8 cellular contexts compared by ENCODE assay signal in the genomic region with DNA sequence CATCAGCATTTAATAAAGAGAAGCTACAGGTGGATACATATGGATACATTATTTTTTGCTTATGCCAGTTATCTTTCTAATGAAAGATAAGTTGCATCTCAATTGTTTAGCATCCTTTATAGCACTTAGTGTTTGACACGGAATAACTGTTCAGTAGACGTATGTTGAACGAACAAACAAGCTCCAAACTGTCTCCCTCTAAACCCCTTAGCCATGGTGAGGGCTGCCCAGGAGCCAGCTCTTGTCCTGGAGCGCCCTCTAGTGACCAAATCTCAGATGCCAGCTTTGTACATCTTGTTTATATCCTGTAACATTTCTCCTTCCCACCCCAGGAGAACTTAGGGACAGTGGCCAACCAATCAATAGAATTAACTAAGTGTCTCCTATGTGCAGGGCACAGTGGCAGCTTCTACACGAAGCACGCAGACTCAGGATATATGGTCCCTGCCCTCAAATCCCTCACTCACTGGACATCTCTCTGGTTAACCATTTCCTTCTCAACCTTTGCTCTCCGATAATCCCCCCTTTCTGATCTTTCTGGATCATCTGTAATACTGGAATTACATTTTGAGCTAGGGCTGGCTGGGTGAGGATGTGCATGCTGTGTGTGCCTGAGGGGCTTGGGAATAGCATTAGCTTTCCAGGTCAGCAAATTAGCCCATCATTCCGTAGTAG. TPM values are rescaled to one million over a fixed set of nuclear protein-coding genes. Genes with fewer than 3 reads are reported as not detected.
DNase-seq lines count a peak whose midpoint lies in the region; ATAC-seq, FAIRE-seq and TF ChIP-seq lines count a peak whose summit lies in the region.

No MANE protein-coding gene starts in this region.

- peak; percentile 28 for DNase-seq in AG04449 (ENCODE audit: low read depth, low spot score)
- peak; percentile 80 for DNase-seq in GM19239 (ENCODE audit: insufficient read length, low spot score)
- peak; percentile 27 for DNase-seq in NCI-H187 treated with DMSO at 0.1 percent for 48 hours (lab: John Stamatoyannopoulos, UW)
- peak; percentile 34 to 79 (median 66) for DNase-seq in T-helper 1 cell
- DNase-seq in adrenal gland: peak; percentile 77 to 95 (median 88)
- peak; percentile 72 to 89 (median 79) for DNase-seq in right cardiac atrium
- peak; percentile 53 to 58 for DNase-seq in gastrocnemius medialis

- H3K27me3 ChIP-seq in adrenal gland (no peaks in the 10 kb centered on the region), right cardiac atrium (ENCODE audit: control insufficient read depth, insufficient read depth) (no peaks in the 10 kb centered on the region), gastrocnemius medialis (no peaks in the 10 kb centered on the region)

- H3K4me1 ChIP-seq in adrenal gland (replicated peaks in 1 of 2) (peaks cover 12 to 13% of the 10 kb centered on the region in 2 donors), right cardiac atrium (ENCODE audit: control insufficient read depth, insufficient read depth, low read length) (no peaks in the 10 kb centered on the region), gastrocnemius medialis (no peaks in the 10 kb centered on the region)

- intact Hi-C loops in adrenal gland (cut with DNase I): loop anchor here (10.0 kb wide), 2 partner anchors 81 to 291 kb away; no protein-coding TSS in a partner anchor
- intact Hi-C loops in right cardiac atrium (cut with DNase I): loop anchor here in 2 of 4 donors (10.0 kb wide), 2 partner anchors 291 to 301 kb away; no protein-coding TSS in a partner anchor
- intact Hi-C loops in gastrocnemius medialis (cut with DNase I; ENCODE audit: low total_unique reads): loop anchor here (2.0 kb wide), 1 partner anchor 293 kb away; no protein-coding TSS in a partner anchor

- H3K9me3 ChIP-seq in adrenal gland (replicated peaks in 1 of 3): no peaks in the 10 kb centered on the region
- no peaks in the 10 kb centered on the region for H3K9me3 ChIP-seq in right cardiac atrium (ENCODE audit: control insufficient read depth, low read length)
- no peaks in the 10 kb centered on the region for H3K9me3 ChIP-seq in gastrocnemius medialis

- POLR2A ChIA-PET in AG04449 (lab: Yijun Ruan, JAX): no interaction called here

- 23 to 26% (median 24%) methylated on average over 8 of the region's 8 CpGs for WGBS in adrenal gland, 4 donors
- 21% methylated on average over 8 of the region's 8 CpGs for WGBS in right cardiac atrium

- FAIRE-seq in GM19239 (lab: Jason Lieb, UNC): peak; percentile 89

- H3K4me3 ChIP-seq in AG04449 (ENCODE audit: low read depth, low read length) (no peak overlapping the region), adrenal gland (no peak overlapping the region), right cardiac atrium (ENCODE audit: low read length) (no peak overlapping the region), gastrocnemius medialis (no peak overlapping the region)

- TF ChIP-seq CTCF in AG04449 (IDR thresholded peaks at IDR 0.05; ENCODE audit: insufficient read depth, low read length, missing control alignments): peak; percentile 78
- peak; percentile 88 to 98 (median 93) for TF ChIP-seq CTCF in adrenal gland (IDR thresholded peaks at IDR 0.05)
- peak; percentile 70 to 93 (median 81) for TF ChIP-seq CTCF in gastrocnemius medialis (IDR thresholded peaks at IDR 0.05 in 4 of 5, conservative IDR thresholded peaks at IDR 0.05 in 1 of 5)

- TF ChIP-seq POLR2A in adrenal gland (IDR thresholded peaks at IDR 0.05): no peak
- TF ChIP-seq POLR2A in gastrocnemius medialis (IDR thresholded peaks at IDR 0.05): no peak

- H3K36me3 ChIP-seq in adrenal gland (replicated peaks in 1 of 2) (no peaks in the 10 kb centered on the region), gastrocnemius medialis (no peaks in the 10 kb centered on the region)

- in situ Hi-C loops in gastrocnemius medialis (cut with MboI; ENCODE audit: low sequenced_read_pairs in 4 of 4): loop anchor here in 1 of 4 donors (10.0 kb wide), 1 partner anchor 291 kb away; no protein-coding TSS in a partner anchor

- ATAC-seq in right cardiac atrium (peak; percentile 76 to 82), gastrocnemius medialis (peak; percentile 80 to 92), HG02623 (IDR thresholded peaks at IDR 0.05; ENCODE audit: unreplicated experiment) (no peak)

- H3K27ac ChIP-seq in adrenal gland: no peak overlapping the region
- H3K27ac ChIP-seq in right cardiac atrium (ENCODE audit: low read length): no peak overlapping the region
- H3K27ac ChIP-seq in gastrocnemius medialis: no peak overlapping the region

- CTCF ChIA-PET in AG04449 (lab: Yijun Ruan, JAX): interaction anchor here (0.5 to 11.7 kb wide), 67 partner anchors 8 to 471 kb away, joined by 3 to 281 read pairs (median 5); partner anchors contain the start of genes KCNC4, RBM15 and UBL4B

RNA-seq across cellular contexts. Expression of gene KCNA10, which starts 22.9 kb away (rescaled TPM):
- total RNA-seq in adrenal gland (not detected), right cardiac atrium (not detected), gastrocnemius medialis (not detected)
- polyA plus RNA-seq in adrenal gland (not detected), right cardiac atrium (not detected)

RNA-seq across cellular contexts. Expression of gene PROK1, which starts 45.1 kb away (rescaled TPM):
- total RNA-seq in adrenal gland (10 to 100 TPM in 1 of 8 donors, 1 to 10 TPM in 6, under 1 TPM in 1; 0.76 to 12.9 (median 6.4) TPM), right cardiac atrium (1 to 10 TPM in 1 of 4 donors, under 1 TPM in 1, not detected in 2; 0.93 to 1.3 TPM), gastrocnemius medialis (1 to 10 TPM in 3 of 4 donors, under 1 TPM in 1; 0.38 to 2.8 (median 1.6) TPM)
- polyA plus RNA-seq in adrenal gland (1 to 10 TPM; 4.0 to 6.2 (median 4.8) TPM), right cardiac atrium (2.6 TPM)

Comparison
In these comparisons a context has a peak if more than half of its experiments do, and no peak if none do; other contexts are left out.
1. DNase-seq: peak in every context shown above with its lines; median percentile 88 in adrenal gland; 80 in GM19239; 79 in right cardiac atrium; 66 in T-helper 1 cell; 56 in gastrocnemius medialis; 28 in AG04449; 27 in NCI-H187 treated with DMSO at 0.1 percent for 48 hours.